In genomic region chr15:30044826-30045225, GRCh38 we compare ENCODE assay signal across 11 cellular contexts. TPM values are rescaled to one million over a fixed set of nuclear protein-coding genes. Genes with fewer than 3 reads are reported as not detected.
"Had no signal": no experiment of that assay in that cellular context is flagged by ENCODE, and none has a peak within 500 bp of the region (broad histone marks: within the 10 kb centered on the region; RNA-seq: fewer than 3 reads in every experiment).

No MANE protein-coding gene starts in this region.

RNA-seq across cellular contexts. Expression of gene GOLGA8J, which starts 37.9 kb away (rescaled TPM):
- total RNA-seq: osteocyte, posterior vena cava, pulmonary artery endothelial cell, right atrium auricular region, smooth muscle cell, stomach, temporal lobe, ureter had no signal
- polyA plus RNA-seq: naive thymus-derived CD4-positive, alpha-beta T cell; neural cell; smooth muscle cell; spleen; stomach had no signal
